Comparison of ENCODE assay signal across 30 cellular contexts in genomic region chr5:176525677-176526076, GRCh38. TPM values are rescaled to one million over a fixed set of nuclear protein-coding genes. Genes with fewer than 3 reads are reported as not detected.
"Had no signal": no experiment of that assay in that cellular context is flagged by ENCODE, and none has a peak within 500 bp of the region (broad histone marks: within the 10 kb centered on the region; RNA-seq: fewer than 3 reads in every experiment).

No MANE protein-coding gene starts in this region.

- DNase-seq: activated CD4-positive, alpha-beta memory T cell treated with anti-CD3 and anti-CD28 coated beads for 36 hours; activated CD4-positive, alpha-beta T cell treated with anti-CD3 and anti-CD28 coated beads, Interleukin-2, amount 10 ng/mL, durations not matched to agents 24 days and 14 days; activated CD4-positive, CD25-positive, alpha-beta regulatory T cell treated with anti-CD3 and anti-CD28 coated beads, Interleukin-2, amount 50 U/mL, for 72 hours; activated effector memory CD4-positive, alpha-beta T cell treated with Interleukin-2 at 50 U/mL for 16 hours; activated naive CD4-positive, alpha-beta T cell treated with anti-CD3 and anti-CD28 coated beads for 36 hours; amniotic stem cell; brain microvascular endothelial cell; effector memory CD8-positive, alpha-beta T cell; foreskin fibroblast; heart left ventricle; hypothalamus; midbrain; nucleus accumbens; psoas muscle; stimulated activated CD4-positive, alpha-beta T cell treated with anti-CD3 and anti-CD28 coated beads, Interleukin-1b, Interleukin-23, amount 100 ng/mL, for 48 hours; stimulated activated CD4-positive, alpha-beta T cell treated with anti-CD3 and anti-CD28 coated beads, Interleukin-4, amount 100 ng/mL, for 4 hours; stimulated activated naive B cell treated with anti-CD40 and anti-IgM and Interleukin-4, amounts not matched to agents 10 μg/mL and 1 μg/mL and 100 μg/mL, for 72 hours; T1000; tibial artery; WERI-Rb-1 had no signal

- H3K4me3 Mint-ChIP-seq: activated CD4-positive, alpha-beta memory T cell treated with anti-CD3 and anti-CD28 coated beads for 36 hours; activated CD4-positive, alpha-beta T cell treated with anti-CD3 and anti-CD28 coated beads, Interleukin-2, amount 10 ng/mL, durations not matched to agents 24 days and 14 days; activated naive CD4-positive, alpha-beta T cell treated with anti-CD3 and anti-CD28 coated beads for 36 hours; effector memory CD8-positive, alpha-beta T cell; nephron; stimulated activated naive B cell treated with anti-CD40 and anti-IgM and Interleukin-4, amounts not matched to agents 10 μg/mL and 1 μg/mL and 100 μg/mL, for 72 hours; T-helper 1 cell treated with Interleukin-12 subunit alpha and Interleukin-12 subunit beta and Interleukin-4 antibody, amounts not matched to agents 30 μg/mL and 1 μg/mL, for 36 hours had no signal

- H3K4me1 Mint-ChIP-seq: nephron had no signal

- H3K27me3 Mint-ChIP-seq: activated CD4-positive, alpha-beta memory T cell treated with anti-CD3 and anti-CD28 coated beads for 36 hours; activated CD4-positive, alpha-beta T cell treated with anti-CD3 and anti-CD28 coated beads, Interleukin-2, amount 10 ng/mL, durations not matched to agents 24 days and 14 days; effector memory CD8-positive, alpha-beta T cell; stimulated activated naive B cell treated with anti-CD40 and anti-IgM and Interleukin-4, amounts not matched to agents 10 μg/mL and 1 μg/mL and 100 μg/mL, for 72 hours had no signal

- H3K27me3 ChIP-seq: brain microvascular endothelial cell, heart left ventricle, pancreas, suprapubic skin, tibial artery had no signal

- H3K9me3 ChIP-seq: heart left ventricle, pancreas, psoas muscle, suprapubic skin, tibial artery had no signal

- H3K27ac Mint-ChIP-seq: activated CD4-positive, alpha-beta memory T cell treated with anti-CD3 and anti-CD28 coated beads for 36 hours; activated CD4-positive, alpha-beta T cell treated with anti-CD3 and anti-CD28 coated beads, Interleukin-2, amount 10 ng/mL, durations not matched to agents 24 days and 14 days; activated naive CD4-positive, alpha-beta T cell treated with anti-CD3 and anti-CD28 coated beads for 36 hours; stimulated activated naive B cell treated with anti-CD40 and anti-IgM and Interleukin-4, amounts not matched to agents 10 μg/mL and 1 μg/mL and 100 μg/mL, for 72 hours; T-helper 1 cell treated with Interleukin-12 subunit alpha and Interleukin-12 subunit beta and Interleukin-4 antibody, amounts not matched to agents 30 μg/mL and 1 μg/mL, for 36 hours had no signal

- H3K4me2 ChIP-seq: smooth muscle cell had no signal

- H3K4me3 ChIP-seq: coronary artery, heart left ventricle, pancreas, psoas muscle, SK-N-MC, smooth muscle cell, suprapubic skin, tibial artery had no signal

- H3K9me3 Mint-ChIP-seq: activated CD4-positive, alpha-beta memory T cell treated with anti-CD3 and anti-CD28 coated beads for 36 hours; activated CD4-positive, alpha-beta T cell treated with anti-CD3 and anti-CD28 coated beads, Interleukin-2, amount 10 ng/mL, durations not matched to agents 24 days and 14 days; activated naive CD4-positive, alpha-beta T cell treated with anti-CD3 and anti-CD28 coated beads for 36 hours; effector memory CD8-positive, alpha-beta T cell; nephron; stimulated activated naive B cell treated with anti-CD40 and anti-IgM and Interleukin-4, amounts not matched to agents 10 μg/mL and 1 μg/mL and 100 μg/mL, for 72 hours; T-helper 1 cell treated with Interleukin-12 subunit alpha and Interleukin-12 subunit beta and Interleukin-4 antibody, amounts not matched to agents 30 μg/mL and 1 μg/mL, for 36 hours had no signal

- ATAC-seq: effector memory CD8-positive, alpha-beta T cell; esophagus mucosa; heart left ventricle; pancreas; psoas muscle; stimulated activated naive B cell treated with anti-CD40 and anti-IgM and Interleukin-4, amounts not matched to agents 10 μg/mL and 1 μg/mL and 100 μg/mL, for 72 hours had no signal

- H3K27ac ChIP-seq: brain microvascular endothelial cell, coronary artery, heart left ventricle, pancreas, psoas muscle, SK-N-MC, suprapubic skin, tibial artery, WERI-Rb-1 had no signal

- H3K4me1 ChIP-seq: pancreas, psoas muscle, tibial artery had no signal

RNA-seq across cellular contexts. Expression of gene CDHR2, which starts 23.5 kb away (rescaled TPM):
- total RNA-seq: endothelial cell of umbilical vein, esophagus mucosa, ureter had no signal
- polyA plus RNA-seq: endothelial cell of umbilical vein, smooth muscle cell had no signal
